ENCODE assay signal across 23 cellular contexts in the genomic region with DNA sequence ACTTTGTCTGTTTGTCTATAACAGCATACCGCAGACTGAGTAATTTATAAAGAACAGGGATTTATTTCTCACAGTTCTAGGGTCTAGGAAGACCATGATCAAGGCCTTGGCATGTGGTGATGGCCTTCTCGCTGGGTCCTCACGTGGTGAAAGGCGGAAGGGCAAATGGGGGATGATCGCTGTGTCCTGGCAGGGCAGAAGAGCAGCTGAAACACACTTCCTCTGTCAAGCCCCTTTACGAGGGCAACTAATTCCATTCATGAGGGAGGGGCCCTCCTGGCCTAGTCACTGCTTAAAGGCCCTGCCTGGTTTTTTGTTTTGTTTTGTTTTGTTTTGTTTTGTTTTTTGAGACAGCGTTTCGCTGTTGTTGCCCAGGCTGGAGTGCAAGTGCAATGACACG. TPM values are rescaled to one million over a fixed set of nuclear protein-coding genes. Genes with fewer than 3 reads are reported as not detected.
A peak's percentile ranks its signal among the peaks of the same experiment; 100 is the strongest.
DNase-seq lines count a peak whose midpoint lies in the region; ATAC-seq, FAIRE-seq and TF ChIP-seq lines count a peak whose summit lies in the region.
"Had no signal": no experiment of that assay in that cellular context is flagged by ENCODE, and none has a peak within 500 bp of the region (broad histone marks: within the 10 kb centered on the region; RNA-seq: fewer than 3 reads in every experiment).

No MANE protein-coding gene starts in this region.

- H3K4me3 Mint-ChIP-seq in GM23338, result no peak overlapping the region
- no peak overlapping the region for H3K4me3 Mint-ChIP-seq in mesothelial cell of epicardium
- H3K4me3 Mint-ChIP-seq: B cell; CD4-positive, CD25-positive, alpha-beta regulatory T cell; CD8-positive, alpha-beta T cell; H9; HFFc6 had no signal

- no peak overlapping the region for H3K18ac ChIP-seq in H1 (ENCODE audit: extremely low read depth, low read length)

- no peak for TF ChIP-seq RAD21 in H1 (IDR thresholded peaks at IDR 0.05 in 1 of 2, conservative IDR thresholded peaks at IDR 0.05 in 1 of 2; ENCODE audit: low read depth in 2 of 2, low read length in 2 of 2)

- no peak overlapping the region for H2BK20ac ChIP-seq in H1 (ENCODE audit: low read length)

- no peak for TF ChIP-seq POLR2A in H1 (IDR thresholded peaks at IDR 0.05; ENCODE audit: control extremely low read depth in 1 of 2, low read depth in 2 of 2, low read length in 2 of 2)

- FAIRE-seq in H1 (lab: Jason Lieb, UNC), result no peak
- FAIRE-seq: A204.1, G401.6, GM12892 had no signal

- no peak; the same call in 1 of the 3 replicates for ATAC-seq in GM23338
- ATAC-seq in stimulated activated naive CD8-positive, alpha-beta T cell treated with anti-CD3 and anti-CD28 coated beads, Interleukin-15, Interleukin-2, amounts not matched to agents 100 U/mL and 50 U/mL, for 24 hours, result no peak
- ATAC-seq: CD8-positive, alpha-beta T cell; HCT116 had no signal

- H3K4me3 ChIP-seq in GM23338 (no peak overlapping the region), H1 (ENCODE audit: extremely low read depth in 1 of 4, insufficient read depth in 2 of 4, low read depth in 3 of 4, low read length in 4 of 4) (no peak overlapping the region)
- H3K4me3 ChIP-seq: BLaER1 had no signal

- POLR2A ChIA-PET in H1 (lab: Charles Lee; ENCODE audit: partially characterized antibody), result no interaction called here

- no peak overlapping the region for H2BK15ac ChIP-seq in H1 (ENCODE audit: low read length)

- H4K5ac ChIP-seq in H1 (ENCODE audit: insufficient read length, low read depth, low read length), result no peak overlapping the region

- TF ChIP-seq EP300 in H1 (IDR thresholded peaks at IDR 0.05; ENCODE audit: borderline replicate concordance in 1 of 2, low read depth in 2 of 2, low read length in 2 of 2), result no peak

- intact Hi-C loops in posterior vena cava (cut with DNase I), result no loop called here

- H3K27me3 Mint-ChIP-seq in GM23338 (ENCODE audit: insufficient read depth, low read depth, poor library complexity) (peaks cover 3% of the 10 kb centered on the region), mesothelial cell of epicardium (ENCODE audit: low read depth) (no peaks in the 10 kb centered on the region)
- H3K27me3 Mint-ChIP-seq: B cell had no signal

- no peaks in the 10 kb centered on the region for H3K9me3 ChIP-seq in H1 (ENCODE audit: insufficient read depth in 2 of 2, low read depth in 1 of 2, low read length in 1 of 2)
- H3K9me3 ChIP-seq: BLaER1, Caco-2 had no signal

- H3K9me2 ChIP-seq in GM23338 (ENCODE audit: insufficient read depth), result no peaks in the 10 kb centered on the region

- H2BK5ac ChIP-seq in H1 (ENCODE audit: low read depth, low read length), result no peak overlapping the region

- H4K8ac ChIP-seq in H1 (ENCODE audit: extremely low read depth, insufficient read depth, low read length), result no peak overlapping the region

- no peak overlapping the region for H3K23ac ChIP-seq in H1 (ENCODE audit: insufficient read length)

- H3K4me2 ChIP-seq in GM23338 (no peak overlapping the region), H1 (ENCODE audit: insufficient read depth in 1 of 2, low read depth in 2 of 2, low read length in 2 of 2) (no peak overlapping the region)
- H3K4me2 ChIP-seq: BLaER1 had no signal

- WGBS in H1 (ENCODE audit: extremely low coverage in 1 of 2, insufficient coverage in 1 of 2, insufficient read length in 1 of 2, insufficient replicate concordance in 2 of 2, low coverage in 1 of 2, low lambda C conversion rate in 2 of 2, missing lambda C conversion rate in 1 of 2), 2 experiments, result 87% methylated on average over 8 of the region's 9 CpGs; no CpG with 5 or more reads in 1 of the 2 experiments

- H3K79me2 ChIP-seq in GM23338 (replicated peaks; ENCODE audit: insufficient read depth) (no peaks in the 10 kb centered on the region), H1 (ENCODE audit: control insufficient read depth in 1 of 2, insufficient read depth in 2 of 2, low read length in 2 of 2) (no peaks in the 10 kb centered on the region)

- H3K4me1 Mint-ChIP-seq in GM23338 (no peaks in the 10 kb centered on the region), mesothelial cell of epicardium (peaks cover 6% of the 10 kb centered on the region)
- H3K4me1 Mint-ChIP-seq: CD4-positive, CD25-positive, alpha-beta regulatory T cell had no signal

- no peak overlapping the region for H3K14ac ChIP-seq in H1 (ENCODE audit: insufficient read length)

- no peak overlapping the region for H3K4ac ChIP-seq in H1 (replicated peaks; ENCODE audit: insufficient read length, low read depth, low read length)

- no peak overlapping the region for H3K9ac ChIP-seq in H1 (replicated peaks in 1 of 4; ENCODE audit: extremely low read depth in 1 of 4, low read depth in 3 of 4, low read length in 3 of 4)
- H3K9ac ChIP-seq: BLaER1 had no signal

- H3K27ac Mint-ChIP-seq in GM23338, result no peak overlapping the region
- no peak overlapping the region for H3K27ac Mint-ChIP-seq in mesothelial cell of epicardium
- H3K27ac Mint-ChIP-seq: B cell; CD4-positive, CD25-positive, alpha-beta regulatory T cell; CD8-positive, alpha-beta T cell; HFFc6 had no signal

- no peak overlapping the region for H2BK120ac ChIP-seq in H1 (replicated peaks; ENCODE audit: low read depth, low read length)

- CTCF ChIA-PET in H1 (lab: Charles Lee; ENCODE audit: partially characterized antibody), result interaction anchor here (2.1 kb wide), 1 partner anchor 9 kb away, joined by 6 read pairs; no protein-coding TSS in a partner anchor

- H3F3A ChIP-seq in GM23338 (replicated peaks; ENCODE audit: low read depth), result no peaks in the 10 kb centered on the region

- DNase-seq in GM23338 (ENCODE audit: low spot score) (peak; percentile 20), H1 (ENCODE audit: low read depth in 1 of 2, low spot score in 2 of 2) (no peak), islet precursor cell (peak; percentile 55), posterior vena cava (ENCODE audit: low spot score) (peak; percentile 47), NOMO-1 treated with DMSO at 0.1 percent for 48 hours (lab: John Stamatoyannopoulos, UW; ENCODE audit: unreplicated experiment) (no peak), mesothelial cell of epicardium (ENCODE audit: low spot score in 2 of 2, unreplicated experiment in 2 of 2) (no peak), HPDE6-E6E7 (ENCODE audit: extremely low spot score) (no peak)
- DNase-seq in stimulated activated naive CD8-positive, alpha-beta T cell treated with anti-CD3 and anti-CD28 coated beads, Interleukin-15, Interleukin-2, amounts not matched to agents 100 U/mL and 50 U/mL, for 24 hours, result no peak
- DNase-seq: Caco-2; CD4-positive, CD25-positive, alpha-beta regulatory T cell; CD8-positive, alpha-beta T cell; DMS153; DND-41; H9; HFFc6 had no signal

- no peaks in the 10 kb centered on the region for H3K36me3 ChIP-seq in GM23338 (ENCODE audit: insufficient read depth)
- H3K36me3 ChIP-seq in H1 (ENCODE audit: control insufficient read depth in 2 of 4, insufficient read depth in 4 of 4, low read length in 3 of 4), result no peaks in the 10 kb centered on the region
- H3K36me3 ChIP-seq: BLaER1 had no signal

- H3K79me1 ChIP-seq in H1 (ENCODE audit: low read depth, low read length), result no peaks in the 10 kb centered on the region

- H2BK12ac ChIP-seq in H1 (ENCODE audit: low read depth, low read length), result no peak overlapping the region

- no peak for TF ChIP-seq CTCF in GM23338 (conservative IDR thresholded peaks at IDR 0.05; ENCODE audit: low read depth in 2 of 2)
- peak in 1 of 3 experiments; percentile 6; a peak in 1 of 4 replicates for TF ChIP-seq CTCF in H1 (IDR thresholded peaks at IDR 0.05; ENCODE audit: control extremely low read depth in 1 of 3, insufficient read depth in 1 of 3, low read depth in 1 of 3, low read length in 3 of 3)
- TF ChIP-seq CTCF in mesothelial cell of epicardium (IDR thresholded peaks at IDR 0.05; ENCODE audit: unreplicated experiment), result no peak

- no peaks in the 10 kb centered on the region for H3K36me3 Mint-ChIP-seq in GM23338 (ENCODE audit: low read depth)
- no peaks in the 10 kb centered on the region for H3K36me3 Mint-ChIP-seq in mesothelial cell of epicardium
- H3K36me3 Mint-ChIP-seq: CD4-positive, CD25-positive, alpha-beta regulatory T cell; CD8-positive, alpha-beta T cell had no signal

- no peak overlapping the region for H4K91ac ChIP-seq in H1 (replicated peaks; ENCODE audit: insufficient read length, low read length)

- H3K27ac ChIP-seq in GM23338 (ENCODE audit: low read depth) (no peak overlapping the region), H1 (ENCODE audit: low read depth, low read length) (no peak overlapping the region)
- H3K27ac ChIP-seq: 22Rv1, BLaER1, C4-2B had no signal

- no peaks in the 10 kb centered on the region for H4K20me1 ChIP-seq in GM23338 (replicated peaks; ENCODE audit: insufficient read depth)
- H4K20me1 ChIP-seq in H1 (replicated peaks in 1 of 2; ENCODE audit: control insufficient read depth in 1 of 2, insufficient read depth in 2 of 2, low read length in 2 of 2), result no peaks in the 10 kb centered on the region
- H4K20me1 ChIP-seq: BLaER1 had no signal

- H3K27me3 ChIP-seq in GM23338 (ENCODE audit: insufficient read depth) (no peaks in the 10 kb centered on the region), H1 (replicated peaks in 1 of 4; ENCODE audit: control insufficient read depth in 3 of 4, extremely low read depth in 1 of 4, insufficient read depth in 3 of 4, low read length in 3 of 4) (no peaks in the 10 kb centered on the region)
- H3K27me3 ChIP-seq: BLaER1 had no signal

- no peak overlapping the region for H2AK5ac ChIP-seq in H1 (ENCODE audit: low read depth, low read length)

- no peaks in the 10 kb centered on the region for H3K9me3 Mint-ChIP-seq in GM23338
- H3K9me3 Mint-ChIP-seq in mesothelial cell of epicardium, result no peaks in the 10 kb centered on the region
- H3K9me3 Mint-ChIP-seq: CD8-positive, alpha-beta T cell; H9; HFFc6 had no signal

- no peaks in the 10 kb centered on the region for H3K4me1 ChIP-seq in GM23338 (ENCODE audit: insufficient read depth)
- H3K4me1 ChIP-seq in H1 (replicated peaks in 1 of 4; ENCODE audit: control insufficient read depth in 3 of 4, insufficient read depth in 4 of 4, low read length in 3 of 4), result no peaks in the 10 kb centered on the region

- peak overlapping the region; percentile 12; the same call in 1 of the 2 replicates for H2AFZ ChIP-seq in GM23338
- no peak overlapping the region for H2AFZ ChIP-seq in H1 (ENCODE audit: low read length)

- H3K23me2 ChIP-seq in H1 (ENCODE audit: low read depth, low read length), result no peaks in the 10 kb centered on the region; the same call in 1 of the 2 replicates

- H3K56ac ChIP-seq in H1 (replicated peaks; ENCODE audit: insufficient read length, low read depth, low read length), result no peak overlapping the region

RNA-seq across cellular contexts. Expression of a gene that starts 41.9 kb away (rescaled TPM):
- 44.2 and 46.3 TPM in 2 replicates for total RNA-seq in GM23338 (2014; rRNA removed; shearing (Covaris generic))
- polyA plus RNA-seq in GM23338 (2016; fragmentation: Nextera tagmentation; extraction: Ambion mirVana) (15.5 and 17.9 TPM in 2 replicates), H1 (2011; rRNA removed) (9.4 and 14.5 TPM in 2 replicates)
- total RNA-seq in H1 (2021; fragmentation: NEBNext Ultra II Directional; extraction: Animal tissue kit (Norgen Biotek cat#: 25700)), result 38.4 and 39.2 TPM in 2 replicates
- polyA plus RNA-seq in H1 (2011; cell fraction: cytosol; rRNA removed), result 15.5 TPM
- polyA plus RNA-seq in H1 (2011; cell fraction: nucleus; rRNA removed), result 8.5 TPM
- polyA plus RNA-seq in H1 (2012, experiment 1 of 2), result 17.5 to 24.4 TPM (median 20.2 TPM) in 4 replicates
- 4.4 TPM for polyA plus RNA-seq in H1 (2012, experiment 2 of 2)
- polyA plus RNA-seq in H1 (2013, experiment 1 of 2), result 20.3 TPM
- polyA plus RNA-seq in H1 (2013, experiment 2 of 2), result 21.0 TPM
- 21.4 and 27.8 TPM in 2 replicates for polyA minus RNA-seq in H1 (2011; rRNA and poly(A)+ RNA removed)
- polyA minus RNA-seq in H1 (2011; cell fraction: cytosol; rRNA and poly(A)+ RNA removed), result 17.1 TPM
- 19.4 TPM for polyA minus RNA-seq in H1 (2011; cell fraction: nucleus; rRNA and poly(A)+ RNA removed)
- total RNA-seq in posterior vena cava (10 to 100 TPM; 18.7 to 24.0 TPM), mesothelial cell of epicardium (41.2 to 43.8 TPM (median 42.2 TPM) in 3 replicates)

Comparison
In these comparisons a context has a peak if more than half of its experiments do, and no peak if none do; other contexts are left out.
1. DNase-seq: peak in GM23338 (single experiment), islet precursor cell (single experiment) and posterior vena cava (single experiment); none in H1 (0 of 2), stimulated activated naive CD8-positive, alpha-beta T cell treated with anti-CD3 and anti-CD28 coated beads, Interleukin-15, Interleukin-2, amounts not matched to agents 100 U/mL and 50 U/mL, for 24 hours (single experiment), NOMO-1 treated with DMSO at 0.1 percent for 48 hours (single experiment), mesothelial cell of epicardium (0 of 2) and HPDE6-E6E7 (single experiment).